Comparison of ENCODE assay signal across 9 cellular contexts in the genomic region with DNA sequence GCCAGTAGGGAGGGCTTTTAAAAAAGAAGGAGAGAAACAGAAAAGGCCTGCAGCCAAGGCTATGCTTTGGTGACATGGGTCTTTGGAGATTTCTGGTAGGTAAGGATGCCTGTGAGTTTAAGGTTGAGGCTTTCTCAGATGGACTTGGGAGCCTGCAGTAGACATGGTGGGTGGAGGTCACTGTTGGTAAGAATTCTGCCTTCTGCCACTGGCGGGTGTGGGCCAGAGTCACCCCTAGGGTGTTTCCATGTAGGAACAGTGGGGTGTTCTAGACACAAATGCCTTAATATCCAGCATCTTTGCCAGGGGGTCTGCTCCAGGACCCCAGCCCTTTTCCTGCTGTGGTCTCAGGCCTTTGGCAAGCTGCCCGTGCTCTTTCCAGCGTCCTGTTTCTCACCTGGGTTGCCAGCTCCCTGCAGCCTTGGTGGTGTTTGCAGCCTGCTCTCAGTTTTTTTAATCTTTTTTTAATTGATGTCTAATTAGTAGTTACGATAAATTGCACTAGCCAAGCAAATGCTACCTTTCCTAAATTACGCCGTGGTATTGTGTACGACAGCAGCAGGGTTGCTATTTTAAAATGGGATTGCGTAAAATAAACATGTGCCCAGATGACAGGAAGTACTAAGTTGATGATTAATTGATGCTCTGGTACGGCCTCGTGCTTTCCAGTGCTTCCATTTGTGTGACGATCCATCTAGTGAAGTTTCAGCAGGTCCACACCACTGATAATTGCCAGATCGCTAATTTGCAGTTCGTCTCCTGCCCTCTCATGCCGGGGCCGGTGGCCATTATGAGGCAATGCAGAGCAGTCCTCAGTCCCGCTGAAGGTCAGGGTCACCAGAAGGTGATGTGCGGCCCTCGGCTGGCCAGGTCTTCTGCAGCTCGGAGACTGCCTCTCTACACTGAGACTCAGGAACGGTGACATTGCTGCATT. TPM values are rescaled to one million over a fixed set of nuclear protein-coding genes. Genes with fewer than 3 reads are reported as not detected.
DNase-seq lines count a peak whose midpoint lies in the region; ATAC-seq, FAIRE-seq and TF ChIP-seq lines count a peak whose summit lies in the region.
"Had no signal": no experiment of that assay in that cellular context is flagged by ENCODE, and none has a peak within 500 bp of the region (broad histone marks: within the 10 kb centered on the region; RNA-seq: fewer than 3 reads in every experiment).

No MANE protein-coding gene starts in this region.

- no peak overlapping the region for H2BK5ac ChIP-seq in H1 (ENCODE audit: low read depth, low read length)

- no peak overlapping the region for H3K4me3 ChIP-seq in H1 (ENCODE audit: extremely low read depth in 1 of 4, insufficient read depth in 2 of 4, low read depth in 3 of 4, low read length in 4 of 4)

- TF ChIP-seq POLR2A in H1 (IDR thresholded peaks at IDR 0.05; ENCODE audit: control extremely low read depth in 1 of 2, low read depth in 2 of 2, low read length in 2 of 2) = no peak

- peaks cover 52% of the 10 kb centered on the region for H3K4me1 Mint-ChIP-seq in nephron progenitor cell

- H3K4me1 ChIP-seq in H1 (replicated peaks in 1 of 4; ENCODE audit: control insufficient read depth in 3 of 4, insufficient read depth in 4 of 4, low read length in 3 of 4) = peaks cover 0 to 4% (median 4%) of the 10 kb centered on the region in 4 experiments; a peak in 4 of 7 replicates

- no peak overlapping the region for H3K56ac ChIP-seq in H1 (replicated peaks; ENCODE audit: insufficient read length, low read depth, low read length)

- H4K5ac ChIP-seq in H1 (ENCODE audit: insufficient read length, low read depth, low read length) = no peak overlapping the region

- no peak overlapping the region for H2BK20ac ChIP-seq in H1 (ENCODE audit: low read length)

- no peak overlapping the region for H3K27ac ChIP-seq in H1 (ENCODE audit: low read depth, low read length)

- H2BK120ac ChIP-seq in H1 (replicated peaks; ENCODE audit: low read depth, low read length) = no peak overlapping the region

- H2BK12ac ChIP-seq in H1 (ENCODE audit: low read depth, low read length) = no peak overlapping the region; the same call in 1 of the 2 replicates

- peaks cover 3 to 7% of the 10 kb centered on the region in 2 experiments for H4K20me1 ChIP-seq in H1 (replicated peaks in 1 of 2; ENCODE audit: control insufficient read depth in 1 of 2, insufficient read depth in 2 of 2, low read length in 2 of 2)

- no peak overlapping the region for H4K91ac ChIP-seq in H1 (replicated peaks; ENCODE audit: insufficient read length, low read length)

- no peak overlapping the region for H2BK15ac ChIP-seq in H1 (ENCODE audit: low read length)

- peaks cover 8% of the 10 kb centered on the region for H3K27me3 Mint-ChIP-seq in nephron progenitor cell (ENCODE audit: low read depth, poor library complexity)
- H3K27me3 Mint-ChIP-seq: activated CD4-positive, alpha-beta memory T cell treated with anti-CD3 and anti-CD28 coated beads for 36 hours had no signal

- H3K9ac ChIP-seq in H1 (replicated peaks in 1 of 4; ENCODE audit: extremely low read depth in 1 of 4, low read depth in 3 of 4, low read length in 3 of 4) = no peak overlapping the region

- no peak for TF ChIP-seq EP300 in H1 (IDR thresholded peaks at IDR 0.05; ENCODE audit: borderline replicate concordance in 1 of 2, low read depth in 2 of 2, low read length in 2 of 2)

- no peak for FAIRE-seq in H1 (lab: Jason Lieb, UNC)

- DNase-seq in DMS53 (lab: John Stamatoyannopoulos, UW) (peak; percentile 87), NCI-H345 (lab: John Stamatoyannopoulos, UW) (peak; percentile 10), H1 (ENCODE audit: low read depth in 1 of 2, low spot score in 2 of 2) (no peak), nephron progenitor cell (no peak), ureter (ENCODE audit: low spot score) (no peak), NCI-H2171 (lab: John Stamatoyannopoulos, UW) (no peak)
- no peak for DNase-seq in activated CD4-positive, alpha-beta T cell treated with anti-CD3 and anti-CD28 coated beads, Interleukin-2, amount 50 U/mL, for 1 hour
- DNase-seq: activated CD4-positive, alpha-beta memory T cell treated with anti-CD3 and anti-CD28 coated beads for 36 hours had no signal

- H2AFZ ChIP-seq in H1 (ENCODE audit: low read length) = no peak overlapping the region

- H3K23me2 ChIP-seq in H1 (ENCODE audit: low read depth, low read length) = no peaks in the 10 kb centered on the region

- H3K9me3 Mint-ChIP-seq in nephron progenitor cell = no peaks in the 10 kb centered on the region
- H3K9me3 Mint-ChIP-seq: activated CD4-positive, alpha-beta memory T cell treated with anti-CD3 and anti-CD28 coated beads for 36 hours had no signal

- ATAC-seq in GM21515 (IDR thresholded peaks at IDR 0.05; ENCODE audit: unreplicated experiment) = no peak

- peak overlapping the region; percentile 36 for H3K27ac Mint-ChIP-seq in nephron progenitor cell
- H3K27ac Mint-ChIP-seq: activated CD4-positive, alpha-beta memory T cell treated with anti-CD3 and anti-CD28 coated beads for 36 hours had no signal

- CTCF ChIA-PET in H1 (lab: Charles Lee; ENCODE audit: partially characterized antibody) = interaction anchor here (1.1 to 2.9 kb wide), 5 partner anchors 8 to 144 kb away, joined by 3 to 6 read pairs (median 4); no protein-coding TSS in a partner anchor

- H3K14ac ChIP-seq in H1 (ENCODE audit: insufficient read length) = no peak overlapping the region

- H3K36me3 Mint-ChIP-seq in nephron progenitor cell (ENCODE audit: low read depth) = no peaks in the 10 kb centered on the region
- H3K36me3 Mint-ChIP-seq: activated CD4-positive, alpha-beta memory T cell treated with anti-CD3 and anti-CD28 coated beads for 36 hours had no signal

- H3K36me3 ChIP-seq in H1 (ENCODE audit: control insufficient read depth in 2 of 4, insufficient read depth in 4 of 4, low read length in 3 of 4) = peaks cover 0 to 2% (median 0%) of the 10 kb centered on the region in 4 experiments; a peak in 2 of 8 replicates

- H3K4ac ChIP-seq in H1 (replicated peaks; ENCODE audit: insufficient read length, low read depth, low read length) = no peak overlapping the region

- no peak overlapping the region for H2AK5ac ChIP-seq in H1 (ENCODE audit: low read depth, low read length)

- no peaks in the 10 kb centered on the region for H3K27me3 ChIP-seq in H1 (replicated peaks in 1 of 4; ENCODE audit: control insufficient read depth in 3 of 4, extremely low read depth in 1 of 4, insufficient read depth in 3 of 4, low read length in 3 of 4)

- WGBS in H1 (ENCODE audit: extremely low coverage in 1 of 2, insufficient coverage in 1 of 2, insufficient read length in 1 of 2, insufficient replicate concordance in 2 of 2, low coverage in 1 of 2, low lambda C conversion rate in 2 of 2, missing lambda C conversion rate in 1 of 2), 2 experiments = 92% methylated on average over 20 of the region's 20 CpGs; no CpG with 5 or more reads in 1 of the 2 experiments

- TF ChIP-seq CTCF in H1 (IDR thresholded peaks at IDR 0.05; ENCODE audit: control extremely low read depth in 1 of 3, insufficient read depth in 1 of 3, low read depth in 1 of 3, low read length in 3 of 3) = no peak
- no peak for TF ChIP-seq CTCF in nephron progenitor cell (IDR thresholded peaks at IDR 0.05)

- no peak overlapping the region for H3K4me2 ChIP-seq in H1 (ENCODE audit: insufficient read depth in 1 of 2, low read depth in 2 of 2, low read length in 2 of 2)

- no peaks in the 10 kb centered on the region for H3K9me3 ChIP-seq in H1 (ENCODE audit: insufficient read depth in 2 of 2, low read depth in 1 of 2, low read length in 1 of 2)

- POLR2A ChIA-PET in H1 (lab: Charles Lee; ENCODE audit: partially characterized antibody) = interaction anchor here (0.9 to 2.3 kb wide), 2 partner anchors 8 to 117 kb away, joined by 3 to 12 read pairs; no protein-coding TSS in a partner anchor

- no peak overlapping the region for H3K23ac ChIP-seq in H1 (ENCODE audit: insufficient read length)

- no peaks in the 10 kb centered on the region for H3K79me2 ChIP-seq in H1 (ENCODE audit: control insufficient read depth in 1 of 2, insufficient read depth in 2 of 2, low read length in 2 of 2)

- H4K8ac ChIP-seq in H1 (ENCODE audit: extremely low read depth, insufficient read depth, low read length) = 0 out of 2 replicates have a peak overlapping the region, but pooled peaks have one; percentile 15

- TF ChIP-seq RAD21 in H1 (IDR thresholded peaks at IDR 0.05 in 1 of 2, conservative IDR thresholded peaks at IDR 0.05 in 1 of 2; ENCODE audit: low read depth in 2 of 2, low read length in 2 of 2) = no peak

- peaks cover 3% of the 10 kb centered on the region; the same call in 1 of the 2 replicates for H3K79me1 ChIP-seq in H1 (ENCODE audit: low read depth, low read length)

- H3K4me3 Mint-ChIP-seq in nephron progenitor cell = no peak overlapping the region
- H3K4me3 Mint-ChIP-seq: activated CD4-positive, alpha-beta memory T cell treated with anti-CD3 and anti-CD28 coated beads for 36 hours had no signal

- no peak overlapping the region for H3K18ac ChIP-seq in H1 (ENCODE audit: extremely low read depth, low read length)

TF ChIP-seq in H1, 55 proteins besides CTCF, POLR2A, EP300 and RAD21 (continues in another document):
- TF ChIP-seq EZH2 (IDR thresholded peaks at IDR 0.05; ENCODE audit: low read depth, low read length, severe bottlenecking) = no peak
- TF ChIP-seq JUND (IDR thresholded peaks at IDR 0.05; ENCODE audit: low read length) = no peak
- TF ChIP-seq JUN (IDR thresholded peaks at IDR 0.05; ENCODE audit: low read depth, low read length) = no peak
- no peak for TF ChIP-seq EGR1 (IDR thresholded peaks at IDR 0.05; ENCODE audit: borderline replicate concordance, low read depth, low read length)
- TF ChIP-seq, protein P1, sequence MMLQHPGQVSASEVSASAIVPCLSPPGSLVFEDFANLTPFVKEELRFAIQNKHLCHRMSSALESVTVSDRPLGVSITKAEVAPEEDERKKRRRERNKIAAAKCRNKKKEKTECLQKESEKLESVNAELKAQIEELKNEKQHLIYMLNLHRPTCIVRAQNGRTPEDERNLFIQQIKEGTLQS (IDR thresholded peaks at IDR 0.05; ENCODE audit: insufficient read depth, low read depth, low read length) = no peak
- no peak for TF ChIP-seq RNF2 (IDR thresholded peaks at IDR 0.05; ENCODE audit: borderline replicate concordance, low read depth, low read length, missing control alignments, poor library complexity, severe bottlenecking)
- no peak for TF ChIP-seq SRF (IDR thresholded peaks at IDR 0.05; ENCODE audit: low read depth, low read length)
- TF ChIP-seq RFX5 (IDR thresholded peaks at IDR 0.05; ENCODE audit: borderline replicate concordance, low read depth, low read length) = no peak

RNA-seq across cellular contexts. Expression of a gene that starts 35.3 kb away (rescaled TPM):
- total RNA-seq in H1 (2021; fragmentation: NEBNext Ultra II Directional; extraction: Animal tissue kit (Norgen Biotek cat#: 25700)) = 9.0 and 9.9 TPM in 2 replicates
- polyA plus RNA-seq in H1 (2011; rRNA removed) = 13.9 and 26.8 TPM in 2 replicates
- polyA plus RNA-seq in H1 (2011; cell fraction: cytosol; rRNA removed) = 17.3 TPM
- 27.9 TPM for polyA plus RNA-seq in H1 (2011; cell fraction: nucleus; rRNA removed)
- 7.4 to 12.8 TPM (median 11.3 TPM) in 4 replicates for polyA plus RNA-seq in H1 (2012, experiment 1 of 2)
- 9.8 TPM for polyA plus RNA-seq in H1 (2012, experiment 2 of 2)
- 6.6 TPM for polyA plus RNA-seq in H1 (2013, experiment 1 of 2)
- 5.8 TPM for polyA plus RNA-seq in H1 (2013, experiment 2 of 2)
- 2.4 and 4.5 TPM in 2 replicates for polyA minus RNA-seq in H1 (2011; rRNA and poly(A)+ RNA removed)
- polyA minus RNA-seq in H1 (2011; cell fraction: cytosol; rRNA and poly(A)+ RNA removed) = 9.7 TPM
- 9.2 TPM for polyA minus RNA-seq in H1 (2011; cell fraction: nucleus; rRNA and poly(A)+ RNA removed)
- total RNA-seq in ureter = not detected
- total RNA-seq: activated CD4-positive, alpha-beta memory T cell treated with anti-CD3 and anti-CD28 coated beads for 36 hours had no signal

Comparison
In these comparisons a context has a peak if more than half of its experiments do, and no peak if none do; other contexts are left out.
1. DNase-seq: peak in DMS53 (single experiment) and NCI-H345 (single experiment); none in H1 (0 of 2), nephron progenitor cell (single experiment), ureter (single experiment), NCI-H2171 (single experiment) and activated CD4-positive, alpha-beta T cell treated with anti-CD3 and anti-CD28 coated beads, Interleukin-2, amount 50 U/mL, for 1 hour (single experiment).